Comparison of ENCODE assay signal across 2 cellular contexts in the genomic region with DNA sequence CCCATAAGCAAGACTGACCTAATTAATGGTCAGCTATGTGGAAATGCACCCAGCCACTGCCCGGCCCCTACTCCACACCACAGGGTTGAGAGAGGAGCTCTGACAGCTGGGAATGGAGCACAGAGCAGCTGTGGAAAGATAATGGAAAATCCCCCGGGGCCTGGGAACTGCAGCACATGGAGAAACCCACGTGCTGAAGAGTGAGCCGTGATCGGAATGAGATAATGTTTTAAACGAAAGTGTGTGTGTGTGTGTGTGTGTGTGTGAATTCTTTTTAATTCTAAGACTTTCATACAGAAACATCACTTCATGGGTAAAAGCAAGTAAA.
TF ChIP-seq lines count a peak whose summit lies in the region.

No MANE protein-coding gene starts in this region.

TF ChIP-seq in HEK293, 187 proteins besides CTCF, POLR2A, EP300 and RAD21 (continued from another document and continues in another):
- TF ChIP-seq, protein P1, sequence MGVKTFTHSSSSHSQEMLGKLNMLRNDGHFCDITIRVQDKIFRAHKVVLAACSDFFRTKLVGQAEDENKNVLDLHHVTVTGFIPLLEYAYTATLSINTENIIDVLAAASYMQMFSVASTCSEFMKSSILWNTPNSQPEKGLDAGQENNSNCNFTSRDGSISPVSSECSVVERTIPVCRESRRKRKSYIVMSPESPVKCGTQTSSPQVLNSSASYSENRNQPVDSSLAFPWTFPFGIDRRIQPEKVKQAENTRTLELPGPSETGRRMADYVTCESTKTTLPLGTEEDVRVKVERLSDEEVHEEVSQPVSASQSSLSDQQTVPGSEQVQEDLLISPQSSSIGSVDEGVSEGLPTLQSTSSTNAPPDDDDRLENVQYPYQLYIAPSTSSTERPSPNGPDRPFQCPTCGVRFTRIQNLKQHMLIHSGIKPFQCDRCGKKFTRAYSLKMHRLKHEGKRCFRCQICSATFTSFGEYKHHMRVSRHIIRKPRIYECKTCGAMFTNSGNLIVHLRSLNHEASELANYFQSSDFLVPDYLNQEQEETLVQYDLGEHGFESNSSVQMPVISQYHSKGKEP (tag by site-specific recombination; IDR thresholded peaks at IDR 0.05) = no peak
- TF ChIP-seq ZNF366 (tag by site-specific recombination; conservative IDR thresholded peaks at IDR 0.05) = no peak
- TF ChIP-seq SALL2 (tag by site-specific recombination; IDR thresholded peaks at IDR 0.05; ENCODE audit: borderline replicate concordance) = no peak
- TF ChIP-seq, protein P2, sequence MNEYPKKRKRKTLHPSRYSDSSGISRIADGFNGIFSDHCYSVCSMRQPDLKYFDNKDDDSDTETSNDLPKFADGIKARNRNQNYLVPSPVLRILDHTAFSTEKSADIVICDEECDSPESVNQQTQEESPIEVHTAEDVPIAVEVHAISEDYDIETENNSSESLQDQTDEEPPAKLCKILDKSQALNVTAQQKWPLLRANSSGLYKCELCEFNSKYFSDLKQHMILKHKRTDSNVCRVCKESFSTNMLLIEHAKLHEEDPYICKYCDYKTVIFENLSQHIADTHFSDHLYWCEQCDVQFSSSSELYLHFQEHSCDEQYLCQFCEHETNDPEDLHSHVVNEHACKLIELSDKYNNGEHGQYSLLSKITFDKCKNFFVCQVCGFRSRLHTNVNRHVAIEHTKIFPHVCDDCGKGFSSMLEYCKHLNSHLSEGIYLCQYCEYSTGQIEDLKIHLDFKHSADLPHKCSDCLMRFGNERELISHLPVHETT (tag by site-specific recombination; IDR thresholded peaks at IDR 0.05) = no peak
- TF ChIP-seq ZNF335 (tag by site-specific recombination; conservative IDR thresholded peaks at IDR 0.05) = no peak
- no peak for TF ChIP-seq SCRT2 (tag by site-specific recombination; IDR thresholded peaks at IDR 0.05)
- 0 out of 2 replicates have a peak, but pooled peaks have one; percentile 63 for TF ChIP-seq PRDM1 (tag by site-specific recombination; IDR thresholded peaks at IDR 0.05)
- TF ChIP-seq, protein P3, sequence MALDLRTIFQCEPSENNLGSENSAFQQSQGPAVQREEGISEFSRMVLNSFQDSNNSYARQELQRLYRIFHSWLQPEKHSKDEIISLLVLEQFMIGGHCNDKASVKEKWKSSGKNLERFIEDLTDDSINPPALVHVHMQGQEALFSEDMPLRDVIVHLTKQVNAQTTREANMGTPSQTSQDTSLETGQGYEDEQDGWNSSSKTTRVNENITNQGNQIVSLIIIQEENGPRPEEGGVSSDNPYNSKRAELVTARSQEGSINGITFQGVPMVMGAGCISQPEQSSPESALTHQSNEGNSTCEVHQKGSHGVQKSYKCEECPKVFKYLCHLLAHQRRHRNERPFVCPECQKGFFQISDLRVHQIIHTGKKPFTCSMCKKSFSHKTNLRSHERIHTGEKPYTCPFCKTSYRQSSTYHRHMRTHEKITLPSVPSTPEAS (tag by site-specific recombination; IDR thresholded peaks at IDR 0.05) = peak; percentile 70
- TF ChIP-seq ZXDB (tag by site-specific recombination; IDR thresholded peaks at IDR 0.05) = no peak
- no peak for TF ChIP-seq ZNF529 (tag by site-specific recombination; IDR thresholded peaks at IDR 0.05; ENCODE audit: insufficient replicate concordance)
- no peak for TF ChIP-seq ZNF426 (tag by site-specific recombination; IDR thresholded peaks at IDR 0.05)
- TF ChIP-seq ZNF350 (tag by site-specific recombination; IDR thresholded peaks at IDR 0.05) = no peak
- TF ChIP-seq ZBTB20 (tag by site-specific recombination; IDR thresholded peaks at IDR 0.05) = peak; percentile 50; the same call in 1 of the 2 replicates
- TF ChIP-seq GLIS1 (tag by site-specific recombination; IDR thresholded peaks at IDR 0.05) = 0 out of 2 replicates have a peak, but pooled peaks have one; percentile 7
- no peak for TF ChIP-seq ZNF311 (tag by site-specific recombination; IDR thresholded peaks at IDR 0.05; ENCODE audit: borderline replicate concordance)
- TF ChIP-seq, protein P4, sequence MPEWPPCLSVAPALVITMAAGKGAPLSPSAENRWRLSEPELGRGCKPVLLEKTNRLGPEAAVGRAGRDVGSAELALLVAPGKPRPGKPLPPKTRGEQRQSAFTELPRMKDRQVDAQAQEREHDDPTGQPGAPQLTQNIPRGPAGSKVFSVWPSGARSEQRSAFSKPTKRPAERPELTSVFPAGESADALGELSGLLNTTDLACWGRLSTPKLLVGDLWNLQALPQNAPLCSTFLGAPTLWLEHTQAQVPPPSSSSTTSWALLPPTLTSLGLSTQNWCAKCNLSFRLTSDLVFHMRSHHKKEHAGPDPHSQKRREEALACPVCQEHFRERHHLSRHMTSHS (tag by site-specific recombination; IDR thresholded peaks at IDR 0.05) = no peak
- TF ChIP-seq ZNF560 (tag by site-specific recombination; IDR thresholded peaks at IDR 0.05; ENCODE audit: borderline replicate concordance) = no peak
- TF ChIP-seq ZNF133 (tag by site-specific recombination; IDR thresholded peaks at IDR 0.05) = no peak
- TF ChIP-seq ZNF146 (tag by site-specific recombination; IDR thresholded peaks at IDR 0.05) = no peak
- TF ChIP-seq TCF7L2 (IDR thresholded peaks at IDR 0.05; ENCODE audit: borderline replicate concordance, low read depth, low read length) = no peak
- no peak for TF ChIP-seq ZNF596 (tag by site-specific recombination; IDR thresholded peaks at IDR 0.05)
- no peak for TF ChIP-seq YY1 (tag by site-specific recombination; IDR thresholded peaks at IDR 0.05)
- no peak for TF ChIP-seq ZNF521 (tag by site-specific recombination; IDR thresholded peaks at IDR 0.05)
- TF ChIP-seq GLI2 (tag by site-specific recombination; IDR thresholded peaks at IDR 0.05; ENCODE audit: borderline replicate concordance, low read depth) = no peak
- TF ChIP-seq KLF9 (tag by site-specific recombination; IDR thresholded peaks at IDR 0.05; ENCODE audit: low read depth) = no peak
- TF ChIP-seq ZFHX2 (tag by site-specific recombination; conservative IDR thresholded peaks at IDR 0.05) = 0 out of 2 replicates have a peak, but pooled peaks have one; percentile 13
- TF ChIP-seq ZNF664 (tag by site-specific recombination; IDR thresholded peaks at IDR 0.05) = no peak
- TF ChIP-seq, protein P5, sequence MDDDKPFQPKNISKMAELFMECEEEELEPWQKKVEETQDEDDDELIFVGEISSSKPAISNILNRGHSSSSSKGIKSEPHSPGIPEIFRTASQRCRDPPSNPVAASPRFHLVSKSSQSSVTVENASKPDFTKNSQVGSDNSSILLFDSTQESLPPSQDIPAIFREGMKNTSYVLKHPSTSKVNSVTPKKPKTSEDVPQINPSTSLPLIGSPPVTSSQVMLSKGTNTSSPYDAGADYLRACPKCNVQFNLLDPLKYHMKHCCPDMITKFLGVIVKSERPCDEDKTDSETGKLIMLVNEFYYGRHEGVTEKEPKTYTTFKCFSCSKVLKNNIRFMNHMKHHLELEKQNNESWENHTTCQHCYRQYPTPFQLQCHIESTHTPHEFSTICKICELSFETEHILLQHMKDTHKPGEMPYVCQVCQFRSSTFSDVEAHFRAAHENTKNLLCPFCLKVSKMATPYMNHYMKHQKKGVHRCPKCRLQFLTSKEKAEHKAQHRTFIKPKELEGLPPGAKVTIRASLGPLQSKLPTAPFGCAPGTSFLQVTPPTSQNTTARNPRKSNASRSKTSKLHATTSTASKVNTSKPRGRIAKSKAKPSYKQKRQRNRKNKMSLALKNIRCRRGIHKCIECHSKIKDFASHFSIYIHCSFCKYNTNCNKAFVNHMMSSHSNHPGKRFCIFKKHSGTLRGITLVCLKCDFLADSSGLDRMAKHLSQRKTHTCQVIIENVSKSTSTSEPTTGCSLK (tag by site-specific recombination; IDR thresholded peaks at IDR 0.05) = no peak

TF ChIP-seq in K562, 482 proteins besides CTCF, POLR2A, EP300 and RAD21 (continued from another document):
- TF ChIP-seq, protein P6, sequence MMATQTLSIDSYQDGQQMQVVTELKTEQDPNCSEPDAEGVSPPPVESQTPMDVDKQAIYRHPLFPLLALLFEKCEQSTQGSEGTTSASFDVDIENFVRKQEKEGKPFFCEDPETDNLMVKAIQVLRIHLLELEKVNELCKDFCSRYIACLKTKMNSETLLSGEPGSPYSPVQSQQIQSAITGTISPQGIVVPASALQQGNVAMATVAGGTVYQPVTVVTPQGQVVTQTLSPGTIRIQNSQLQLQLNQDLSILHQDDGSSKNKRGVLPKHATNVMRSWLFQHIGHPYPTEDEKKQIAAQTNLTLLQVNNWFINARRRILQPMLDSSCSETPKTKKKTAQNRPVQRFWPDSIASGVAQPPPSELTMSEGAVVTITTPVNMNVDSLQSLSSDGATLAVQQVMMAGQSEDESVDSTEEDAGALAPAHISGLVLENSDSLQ (IDR thresholded peaks at IDR 0.05) = no peak
- TF ChIP-seq ELF4 (CRISPR knock-in tag; IDR thresholded peaks at IDR 0.05) (no peak), MYC (IDR thresholded peaks at IDR 0.05; ENCODE audit: low read depth, low read length) (peak; percentile 22; the same call in 1 of the 2 replicates), MYC (CRISPR knock-in tag; IDR thresholded peaks at IDR 0.05; ENCODE audit: borderline replicate concordance, low read depth) (no peak)
